ENCODE assay signal across 1 cellular context in the genomic region with DNA sequence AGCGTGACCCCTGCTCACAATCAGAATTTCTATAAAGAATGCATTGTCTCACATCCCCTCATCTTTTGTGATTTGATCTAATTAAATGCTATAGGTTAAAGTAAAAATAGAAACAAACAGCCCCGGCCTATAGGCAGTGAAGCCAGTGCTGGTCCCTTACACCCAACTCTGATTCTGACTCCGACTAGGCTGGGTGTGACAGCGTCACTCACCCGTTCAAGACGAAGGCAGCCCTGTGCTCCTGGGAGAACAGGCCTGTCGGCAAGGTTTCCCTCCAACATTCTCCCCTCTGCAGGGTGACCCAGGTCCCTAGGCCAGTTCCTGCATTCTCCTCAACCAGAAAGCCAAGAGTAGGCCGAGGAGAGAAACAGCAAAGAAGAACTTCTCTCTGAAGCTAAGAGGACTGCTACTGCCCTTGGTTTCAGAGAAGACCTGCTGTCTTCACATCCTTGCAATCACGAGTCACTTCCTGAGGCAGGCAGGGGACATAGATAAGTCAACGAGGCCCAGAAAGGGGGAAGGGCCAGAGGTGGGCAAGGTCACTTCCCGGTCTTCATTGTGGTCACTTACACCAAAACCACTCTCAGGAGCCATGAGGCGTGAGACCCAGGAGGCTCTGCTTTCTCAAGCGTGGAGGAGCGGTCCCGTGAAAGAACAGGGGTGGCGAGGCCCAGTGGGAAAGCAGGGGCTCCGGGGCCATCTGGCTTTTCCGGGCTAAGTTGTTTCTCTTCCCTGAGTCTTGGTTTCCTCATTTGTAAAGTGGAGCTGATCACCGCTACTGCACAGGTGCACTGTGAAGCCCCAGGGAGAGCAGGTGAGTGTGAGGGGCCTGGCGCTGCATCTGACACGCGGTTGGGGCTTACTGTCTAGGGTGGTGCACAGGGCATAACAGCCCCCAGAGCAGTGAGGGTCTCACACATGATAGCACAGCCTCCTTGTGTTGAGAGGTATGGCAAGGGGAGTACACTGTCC.
TF ChIP-seq lines count a peak whose summit lies in the region.

No MANE protein-coding gene starts in this region.

TF ChIP-seq in IMR-90, 13 proteins besides CTCF, POLR2A, EP300 and RAD21:
- TF ChIP-seq USF2 (IDR thresholded peaks at IDR 0.05; ENCODE audit: low read depth, low read length) (no peak), MAFK (IDR thresholded peaks at IDR 0.05; ENCODE audit: low read depth, low read length) (no peak), CHD1 (IDR thresholded peaks at IDR 0.05; ENCODE audit: low read depth, low read length) (no peak), RFX5 (IDR thresholded peaks at IDR 0.05; ENCODE audit: low read depth, low read length) (no peak), FOS (IDR thresholded peaks at IDR 0.05; ENCODE audit: low read depth, low read length) (no peak), BHLHE40 (IDR thresholded peaks at IDR 0.05; ENCODE audit: low read depth, low read length) (no peak)
